ENCODE assay signal across 18 cellular contexts in genomic region chr15:36557364-36557763, GRCh38.
"Had no signal": no experiment of that assay in that cellular context is flagged by ENCODE, and none has a peak within 500 bp of the region (broad histone marks: within the 10 kb centered on the region; RNA-seq: fewer than 3 reads in every experiment).

No MANE protein-coding gene starts in this region.

- H3K27me3 ChIP-seq: ascending aorta, breast epithelium, transverse colon had no signal

- DNase-seq: activated CD4-positive, alpha-beta memory T cell treated with anti-CD3 and anti-CD28 coated beads, Interleukin-2, amount 10 ng/mL, durations not matched to agents 7 days and 5 days; activated CD4-positive, alpha-beta T cell treated with anti-CD3 and anti-CD28 coated beads for 36 hours; activated naive CD4-positive, alpha-beta T cell treated with anti-CD3 and anti-CD28 coated beads, Interleukin-2, amount 10 ng/mL, durations not matched to agents 7 days and 5 days; activated T-cell treated with anti-CD3 and anti-CD28 coated beads, Interleukin-2, amount 50 U/mL, for 24 hours; effector memory CD4-positive, alpha-beta T cell; foreskin fibroblast; nephron progenitor cell; occipital lobe; right cardiac atrium; stimulated activated CD4-positive, alpha-beta T cell treated with anti-CD3 and anti-CD28 coated beads, Interleukin-4, amount 100 ng/mL, for 4 hours; stimulated activated CD8-positive, alpha-beta memory T cell treated with anti-CD3 and anti-CD28 coated beads, Interleukin-4, amount 100 ng/mL, for 48 hours; stimulated activated naive CD4-positive, alpha-beta T cell treated with Interleukin-2 at 50 U/mL for 16 hours; substantia nigra; transverse colon had no signal

- ATAC-seq: activated CD4-positive, alpha-beta T cell treated with anti-CD3 and anti-CD28 coated beads for 36 hours; right cardiac atrium had no signal

- H3K4me1 ChIP-seq: ascending aorta, breast epithelium, transverse colon had no signal

- H3K9me3 ChIP-seq: ascending aorta, breast epithelium, transverse colon had no signal

- H3K4me3 ChIP-seq: ascending aorta, breast epithelium, skin epidermis, transverse colon had no signal

- H3K27ac ChIP-seq: ascending aorta, breast epithelium, skin epidermis, transverse colon, VCaP had no signal

- H3K36me3 ChIP-seq: ascending aorta, breast epithelium, transverse colon had no signal
